In the genomic region with DNA sequence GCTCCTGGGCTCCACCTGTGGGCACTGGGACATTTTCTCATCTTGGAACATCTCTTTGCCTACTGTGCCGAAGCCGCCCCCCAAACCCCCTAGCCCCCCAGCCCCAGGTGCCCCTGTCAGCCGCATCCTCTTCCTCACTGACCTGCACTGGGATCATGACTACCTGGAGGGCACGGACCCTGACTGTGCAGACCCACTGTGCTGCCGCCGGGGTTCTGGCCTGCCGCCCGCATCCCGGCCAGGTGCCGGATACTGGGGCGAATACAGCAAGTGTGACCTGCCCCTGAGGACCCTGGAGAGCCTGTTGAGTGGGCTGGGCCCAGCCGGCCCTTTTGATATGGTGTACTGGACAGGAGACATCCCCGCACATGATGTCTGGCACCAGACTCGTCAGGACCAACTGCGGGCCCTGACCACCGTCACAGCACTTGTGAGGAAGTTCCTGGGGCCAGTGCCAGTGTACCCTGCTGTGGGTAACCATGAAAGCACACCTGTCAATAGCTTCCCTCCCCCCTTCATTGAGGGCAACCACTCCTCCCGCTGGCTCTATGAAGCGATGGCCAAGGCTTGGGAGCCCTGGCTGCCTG, we compare ENCODE assay signal across 9 cellular contexts. TPM values are rescaled to one million over a fixed set of nuclear protein-coding genes. Genes with fewer than 3 reads are reported as not detected.
DNase-seq lines count a peak whose midpoint lies in the region; TF ChIP-seq lines count a peak whose summit lies in the region.
"Had no signal": no experiment of that assay in that cellular context is flagged by ENCODE, and none has a peak within 500 bp of the region (broad histone marks: within the 10 kb centered on the region; RNA-seq: fewer than 3 reads in every experiment).

No MANE protein-coding gene starts in this region.

- no peak for TF ChIP-seq CTCF in CD14-positive monocyte (IDR thresholded peaks at IDR 0.05)
- peak; percentile 2 for TF ChIP-seq CTCF in choroid plexus epithelial cell (conservative IDR thresholded peaks at IDR 0.05; ENCODE audit: low read depth, low read length)
- no peak for TF ChIP-seq CTCF in nephron progenitor cell (IDR thresholded peaks at IDR 0.05)

- peak overlapping the region; percentile 93 for H3K4me2 ChIP-seq in Karpas-422 (ENCODE audit: low read depth, low read length, poor library complexity, severe bottlenecking)

- H3K9me3 ChIP-seq in Karpas-422 (ENCODE audit: low read length), result no peaks in the 10 kb centered on the region

- H3K4me1 ChIP-seq in Karpas-422 (ENCODE audit: low read length), result peaks cover 17% of the 10 kb centered on the region

- no peaks in the 10 kb centered on the region for H3K79me2 ChIP-seq in Karpas-422 (ENCODE audit: low read length)

- peaks cover 24 to 36% of the 10 kb centered on the region in 2 donors for H3K36me3 Mint-ChIP-seq in CD14-positive monocyte
- H3K36me3 Mint-ChIP-seq in nephron progenitor cell (ENCODE audit: low read depth), result peaks cover 5% of the 10 kb centered on the region

- H3K9ac ChIP-seq in Karpas-422 (ENCODE audit: low read length), result peak overlapping the region; percentile 89; the same call in 1 of the 2 replicates

- no peaks in the 10 kb centered on the region for H3K36me3 ChIP-seq in Karpas-422 (ENCODE audit: insufficient read depth, low read length)

- H3K27me3 Mint-ChIP-seq in CD14-positive monocyte (ENCODE audit: low read depth in 3 of 3) (peaks cover 0 to 2% (median 1%) of the 10 kb centered on the region in 3 donors), nephron progenitor cell (ENCODE audit: low read depth, poor library complexity) (no peaks in the 10 kb centered on the region)

- H3K4me3 ChIP-seq in Karpas-422 (ENCODE audit: low read length), result peak overlapping the region; percentile 85; the same call in 1 of the 2 replicates
- H3K4me3 ChIP-seq in choroid plexus epithelial cell (ENCODE audit: low read depth, low read length), result peak overlapping the region; percentile 87

- no peaks in the 10 kb centered on the region for H3K27me3 ChIP-seq in Karpas-422 (ENCODE audit: low read length)

- H3K27ac ChIP-seq in Karpas-422 (ENCODE audit: low read length), result no peak overlapping the region

- peak overlapping the region in 5 of 7 donors; percentile 46 to 95 (median 89) for H3K27ac Mint-ChIP-seq in CD14-positive monocyte
- no peak overlapping the region for H3K27ac Mint-ChIP-seq in nephron progenitor cell

- no peaks in the 10 kb centered on the region for H3K9me2 ChIP-seq in Karpas-422 (replicated peaks; ENCODE audit: insufficient read depth, low read length)

- DNase-seq in CD14-positive monocyte (ENCODE audit: low spot score), result no peak
- DNase-seq in Karpas-422, result no peak
- no peak for DNase-seq in choroid plexus epithelial cell (ENCODE audit: low read depth)
- DNase-seq in nephron progenitor cell, result no peak
- DNase-seq in NCI-H748 treated with DMSO at 0.1 percent for 48 hours (lab: John Stamatoyannopoulos, UW), result no peak
- no peak for DNase-seq in glomerular visceral epithelial cell (ENCODE audit: extremely low spot score)
- DNase-seq in SHP77 treated with DMSO at 0.1 percent for 48 hours (lab: John Stamatoyannopoulos, UW), result no peak
- no peak for DNase-seq in NCI-H187 treated with DMSO at 0.1 percent for 48 hours (lab: John Stamatoyannopoulos, UW)
- DNase-seq: NCI-H510A had no signal

- H3K4me1 Mint-ChIP-seq in CD14-positive monocyte (peaks cover 32% of the 10 kb centered on the region), nephron progenitor cell (peaks cover 28% of the 10 kb centered on the region)

- peaks cover 0 to 2% (median 0%) of the 10 kb centered on the region in 7 donors for H3K9me3 Mint-ChIP-seq in CD14-positive monocyte
- H3K9me3 Mint-ChIP-seq in nephron progenitor cell, result no peaks in the 10 kb centered on the region

- H4K20me1 ChIP-seq in Karpas-422 (ENCODE audit: insufficient read depth, low read depth, low read length), result no peaks in the 10 kb centered on the region

- no peak overlapping the region for H2AFZ ChIP-seq in Karpas-422 (ENCODE audit: low read length)

- intact Hi-C loops in CD14-positive monocyte (cut with micrococcal nuclease), result loop anchor here in 1 of 2 donors (2.0 to 5.0 kb wide), 2 partner anchors 89 to 221 kb away; a partner anchor contains a TSS

- H3K4me3 Mint-ChIP-seq in CD14-positive monocyte, result peak overlapping the region in 1 of 2 donors; percentile 87
- H3K4me3 Mint-ChIP-seq in nephron progenitor cell, result peak overlapping the region; percentile 92

RNA-seq across cellular contexts. Expression of a gene that starts 1.4 kb away (rescaled TPM):
- polyA plus RNA-seq in CD14-positive monocyte, result 1 to 10 TPM; 4.2 to 4.9 TPM
- total RNA-seq in Karpas-422 (2014; rRNA removed; shearing (Covaris generic); ENCODE audit: low replicate concordance), result 2.3 and 2.9 TPM in 2 replicates

RNA-seq across cellular contexts. Expression of a gene that starts 27.3 kb away (rescaled TPM):
- polyA plus RNA-seq in CD14-positive monocyte, result 1 to 10 TPM in 1 of 2 donors, under 1 TPM in 1; 0.85 to 2.5 TPM
- total RNA-seq in Karpas-422 (2014; rRNA removed; shearing (Covaris generic); ENCODE audit: low replicate concordance), result not detected in 2 replicates

RNA-seq across cellular contexts. Expression of a gene that starts 49.1 kb away (rescaled TPM):
- not detected for polyA plus RNA-seq in CD14-positive monocyte
- 0.22 TPM in 1 of 2 replicates, not detected in the other for total RNA-seq in Karpas-422 (2014; rRNA removed; shearing (Covaris generic); ENCODE audit: low replicate concordance)
